Comparison of ENCODE assay signal across 14 cellular contexts in the genomic region with DNA sequence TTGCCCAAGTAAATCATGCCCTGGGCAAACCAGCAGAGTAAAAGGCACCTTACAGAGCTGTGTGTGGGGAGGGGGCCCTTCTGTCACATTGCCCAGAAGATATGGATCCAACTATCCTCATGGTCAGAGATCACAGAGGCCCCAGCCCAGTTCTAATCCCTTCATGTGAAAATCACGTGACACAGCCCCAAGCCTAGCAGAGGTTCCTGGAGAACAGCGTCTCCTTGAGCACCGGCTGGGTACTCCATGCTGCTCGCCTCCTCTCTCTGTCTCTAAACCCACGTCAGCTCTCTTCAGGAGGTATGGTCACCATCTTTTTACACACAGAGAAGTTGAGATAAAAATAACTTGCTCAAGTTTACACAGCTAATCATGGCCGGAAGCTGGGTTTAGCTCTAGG.
"Had no signal": no experiment of that assay in that cellular context is flagged by ENCODE, and none has a peak within 500 bp of the region (broad histone marks: within the 10 kb centered on the region; RNA-seq: fewer than 3 reads in every experiment).

No MANE protein-coding gene starts in this region.

- H3K4me3 Mint-ChIP-seq: activated CD4-positive, alpha-beta T cell treated with anti-CD3 and anti-CD28 coated beads for 36 hours; activated CD8-positive, alpha-beta T cell treated with anti-CD3 and anti-CD28 coated beads for 36 hours; activated naive CD4-positive, alpha-beta T cell treated with anti-CD3 and anti-CD28 coated beads for 36 hours; memory B cell; nephron progenitor cell had no signal

- H3K4me1 Mint-ChIP-seq: memory B cell had no signal

- H3K27ac Mint-ChIP-seq: activated CD4-positive, alpha-beta T cell treated with anti-CD3 and anti-CD28 coated beads for 36 hours; activated CD8-positive, alpha-beta T cell treated with anti-CD3 and anti-CD28 coated beads for 36 hours; activated naive CD4-positive, alpha-beta T cell treated with anti-CD3 and anti-CD28 coated beads for 36 hours; memory B cell; nephron progenitor cell had no signal

- ATAC-seq: activated CD4-positive, alpha-beta T cell treated with anti-CD3 and anti-CD28 coated beads for 36 hours; activated CD8-positive, alpha-beta T cell treated with anti-CD3 and anti-CD28 coated beads for 36 hours; foreskin keratinocyte had no signal

- H3K36me3 ChIP-seq: esophagus squamous epithelium, left ventricle myocardium inferior had no signal

- H3K27ac ChIP-seq: foreskin keratinocyte had no signal

- H3K4me3 ChIP-seq: skin epidermis had no signal

- H3K36me3 Mint-ChIP-seq: memory B cell had no signal

- H3K9me3 Mint-ChIP-seq: activated CD8-positive, alpha-beta T cell treated with anti-CD3 and anti-CD28 coated beads for 36 hours; activated naive CD4-positive, alpha-beta T cell treated with anti-CD3 and anti-CD28 coated beads for 36 hours; nephron progenitor cell had no signal

- DNase-seq: activated CD4-positive, alpha-beta T cell treated with anti-CD3 and anti-CD28 coated beads for 36 hours; activated CD8-positive, alpha-beta memory T cell treated with anti-CD3 and anti-CD28 coated beads, Interleukin-2, amount 50 U/mL, for 48 hours; activated CD8-positive, alpha-beta T cell treated with anti-CD3 and anti-CD28 coated beads for 36 hours; activated naive CD4-positive, alpha-beta T cell treated with anti-CD3 and anti-CD28 coated beads for 36 hours; central memory CD4-positive, alpha-beta T cell; dermis blood vessel endothelial cell; esophagus squamous epithelium; foreskin keratinocyte; head of caudate nucleus; kidney; left ventricle myocardium inferior; nephron progenitor cell had no signal

- H3K9me3 ChIP-seq: esophagus squamous epithelium, left ventricle myocardium inferior had no signal
